8 cellular contexts compared by ENCODE assay signal in genomic region chr2:24075915-24076848, GRCh38. TPM values are rescaled to one million over a fixed set of nuclear protein-coding genes. Genes with fewer than 3 reads are reported as not detected.
DNase-seq lines count a peak whose midpoint lies in the region; ATAC-seq and TF ChIP-seq lines count a peak whose summit lies in the region.

Gene SF3B6 (minus strand): TSS chr2:24076326. CDS start chr2:24076229, 97 bp downstream.

- peak within 1 kb of the TSS; percentile 97 for H3K27ac Mint-ChIP-seq in osteocyte (ENCODE audit: unreplicated experiment)

- TF ChIP-seq CTCF in GM12864 (IDR thresholded peaks at IDR 0.05; ENCODE audit: low read depth, low read length, missing control alignments) (no peak), osteocyte (IDR thresholded peaks at IDR 0.05) (no peak)

- WGBS in thymus: under 1% methylated on average over 64 of the region's 64 CpGs

- peak within 1 kb of the TSS; percentile 81 for H3K4me3 ChIP-seq in GM12864 (ENCODE audit: low read depth, low read length)
- peak within 1 kb of the TSS; percentile 81 for H3K4me3 ChIP-seq in thymus (ENCODE audit: low read length)

- DNase-seq in GM12864 (ENCODE audit: low read depth) (peak; percentile 99), NCI-H1417 (lab: John Stamatoyannopoulos, UW) (peak; percentile 100), SW 1271 (lab: John Stamatoyannopoulos, UW) (peak; percentile 99 to 100), head of caudate nucleus (peak; percentile 92 to 99 (median 97)), osteocyte (ENCODE audit: extremely low spot score, unreplicated experiment) (peak; percentile 98)
- peak; percentile 99 for DNase-seq in activated naive CD8-positive, alpha-beta T cell treated with anti-CD3 and anti-CD28 coated beads, Interleukin-2, amount 50 U/mL, for 16 hours (ENCODE audit: low read depth, low spot score)

- no peaks in the 10 kb centered on the region for H3K27me3 ChIP-seq in thymus (ENCODE audit: control insufficient read depth, insufficient read depth)

- peaks cover 6% of the 10 kb centered on the region for H3K36me3 ChIP-seq in thymus (ENCODE audit: control insufficient read depth, insufficient read depth)

- H3K36me3 Mint-ChIP-seq in osteocyte (ENCODE audit: unreplicated experiment): peaks cover 16% of the 10 kb centered on the region

- H3K9me3 ChIP-seq in thymus (ENCODE audit: control insufficient read depth): no peaks in the 10 kb centered on the region

- peaks cover 3% of the 10 kb centered on the region for H3K4me1 ChIP-seq in thymus (ENCODE audit: control insufficient read depth, insufficient read depth, low read length)

- H3K4me1 Mint-ChIP-seq in osteocyte (ENCODE audit: unreplicated experiment): peaks cover 27% of the 10 kb centered on the region

- peak; percentile 94 for ATAC-seq in HG02759 (IDR thresholded peaks at IDR 0.05; ENCODE audit: unreplicated experiment)

- no peaks in the 10 kb centered on the region for H3K27me3 Mint-ChIP-seq in osteocyte (ENCODE audit: unreplicated experiment)

- intact Hi-C loops in head of caudate nucleus (cut with DNase I): loop anchor here (2.0 to 10.0 kb wide), 2 partner anchors 49 to 149 kb away; partner anchors contain the start of genes ATAD2B, FAM228B and PFN4

- no peaks in the 10 kb centered on the region for H3K9me3 Mint-ChIP-seq in osteocyte (ENCODE audit: unreplicated experiment)

- H3K27ac ChIP-seq in thymus (ENCODE audit: low read depth): peak within 1 kb of the TSS; percentile 96

- peak within 1 kb of the TSS; percentile 98 for H3K4me3 Mint-ChIP-seq in osteocyte (ENCODE audit: unreplicated experiment)

RNA-seq across cellular contexts. Expression of gene SF3B6, which starts in this region (rescaled TPM):
- 89.5 and 91.4 TPM in 2 replicates for total RNA-seq in osteocyte
- 163 TPM for polyA plus RNA-seq in thymus

Comparison
In these comparisons a context has a peak if more than half of its experiments do, and no peak if none do; other contexts are left out.
1. Peak in every context shown above with its lines: DNase-seq, ATAC-seq, H3K4me3 ChIP-seq and H3K27ac ChIP-seq.